ENCODE assay signal across 9 cellular contexts in the genomic region with DNA sequence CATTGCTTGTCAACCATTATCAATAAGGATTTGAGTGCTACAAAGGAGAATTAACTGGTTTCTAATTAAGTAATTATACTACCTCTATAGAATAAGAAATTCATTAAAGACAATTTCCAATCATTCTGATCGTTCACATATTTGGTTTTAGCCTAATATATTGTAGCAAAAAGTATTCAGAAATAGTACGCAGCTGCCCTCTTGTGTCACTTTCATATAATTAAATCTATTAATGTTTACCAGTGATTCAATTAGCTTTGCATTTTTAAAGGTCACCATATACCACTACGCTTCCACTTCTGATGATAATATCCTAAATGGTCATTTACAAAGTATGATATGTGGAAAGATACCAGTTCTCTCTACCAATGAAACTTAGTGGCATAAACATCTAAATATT.
DNase-seq lines count a peak whose midpoint lies in the region; ATAC-seq and TF ChIP-seq lines count a peak whose summit lies in the region.
"Had no signal": no experiment of that assay in that cellular context is flagged by ENCODE, and none has a peak within 500 bp of the region (broad histone marks: within the 10 kb centered on the region; RNA-seq: fewer than 3 reads in every experiment).

No MANE protein-coding gene starts in this region.

- H3K27me3 ChIP-seq in GM23338 (ENCODE audit: insufficient read depth): no peaks in the 10 kb centered on the region

- H3K4me3 ChIP-seq in GM23338: no peak overlapping the region
- H3K4me3 ChIP-seq in epithelial cell of esophagus (ENCODE audit: low read length): no peak overlapping the region

- H3K4me1 Mint-ChIP-seq in GM23338 (peaks cover 6% of the 10 kb centered on the region; the same call in 2 of the 3 replicates), osteocyte (ENCODE audit: unreplicated experiment) (peaks cover 13% of the 10 kb centered on the region)

- H3F3A ChIP-seq in GM23338 (replicated peaks; ENCODE audit: low read depth): no peaks in the 10 kb centered on the region

- H3K4me2 ChIP-seq in GM23338: no peak overlapping the region

- DNase-seq in GM23338 (ENCODE audit: low spot score) (peak; percentile 38), NCI-H748 (lab: John Stamatoyannopoulos, UW; ENCODE audit: unreplicated experiment) (peak; percentile 34), epithelial cell of esophagus (ENCODE audit: low read depth) (peak; percentile 18), osteocyte (ENCODE audit: extremely low spot score, unreplicated experiment) (no peak), NK-92 (lab: John Stamatoyannopoulos, UW; ENCODE audit: unreplicated experiment) (no peak), NCI-H2107 (lab: John Stamatoyannopoulos, UW) (no peak), NCI-H524 treated with DMSO at 0.1 percent for 48 hours (lab: John Stamatoyannopoulos, UW) (no peak)
- DNase-seq: stimulated activated CD4-positive, alpha-beta T cell treated with anti-CD3 and anti-CD28 coated beads, Interleukin-4, amount 100 ng/mL, for 1 hour had no signal

- H3K9me3 Mint-ChIP-seq in GM23338 (no peaks in the 10 kb centered on the region), osteocyte (ENCODE audit: unreplicated experiment) (no peaks in the 10 kb centered on the region)

- H3K4me1 ChIP-seq in GM23338 (ENCODE audit: insufficient read depth): no peaks in the 10 kb centered on the region

- no peak overlapping the region for H3K4me3 Mint-ChIP-seq in GM23338
- H3K4me3 Mint-ChIP-seq in osteocyte (ENCODE audit: unreplicated experiment): no peak overlapping the region

- no peaks in the 10 kb centered on the region for H3K36me3 Mint-ChIP-seq in GM23338 (ENCODE audit: low read depth)
- H3K36me3 Mint-ChIP-seq in osteocyte (ENCODE audit: unreplicated experiment): no peaks in the 10 kb centered on the region

- no peaks in the 10 kb centered on the region for H4K20me1 ChIP-seq in GM23338 (replicated peaks; ENCODE audit: insufficient read depth)

- H3K36me3 ChIP-seq in GM23338 (ENCODE audit: insufficient read depth): no peaks in the 10 kb centered on the region

- ATAC-seq in GM23338: no peak
- ATAC-seq in GM21528 (IDR thresholded peaks at IDR 0.05; ENCODE audit: low FRiP score, unreplicated experiment): no peak

- TF ChIP-seq CTCF in GM23338 (conservative IDR thresholded peaks at IDR 0.05; ENCODE audit: low read depth in 2 of 2) (peak in 1 of 2 experiments; percentile 68; a peak in 3 of 4 replicates), epithelial cell of esophagus (IDR thresholded peaks at IDR 0.05; ENCODE audit: insufficient read depth, low read depth, low read length, missing control alignments) (no peak), osteocyte (IDR thresholded peaks at IDR 0.05) (peak; percentile 65)

- H3K27me3 Mint-ChIP-seq in GM23338 (ENCODE audit: insufficient read depth, low read depth, poor library complexity) (peaks cover 1% of the 10 kb centered on the region), osteocyte (ENCODE audit: unreplicated experiment) (peaks cover 1% of the 10 kb centered on the region)

- no peak overlapping the region for H2AFZ ChIP-seq in GM23338

- no peaks in the 10 kb centered on the region for H3K79me2 ChIP-seq in GM23338 (replicated peaks; ENCODE audit: insufficient read depth)

- H3K27ac ChIP-seq in GM23338 (ENCODE audit: low read depth): no peak overlapping the region

- H3K27ac Mint-ChIP-seq in GM23338: no peak overlapping the region
- no peak overlapping the region for H3K27ac Mint-ChIP-seq in osteocyte (ENCODE audit: unreplicated experiment)

- H3K9me2 ChIP-seq in GM23338 (ENCODE audit: insufficient read depth): no peaks in the 10 kb centered on the region

TF ChIP-seq in GM23338, 12 proteins besides CTCF, POLR2A, EP300 and RAD21:
- TF ChIP-seq NANOG (IDR thresholded peaks at IDR 0.05; ENCODE audit: borderline replicate concordance) (no peak), POLR2AphosphoS5 (IDR thresholded peaks at IDR 0.05; ENCODE audit: low read depth) (no peak)
- TF ChIP-seq, protein P1, sequence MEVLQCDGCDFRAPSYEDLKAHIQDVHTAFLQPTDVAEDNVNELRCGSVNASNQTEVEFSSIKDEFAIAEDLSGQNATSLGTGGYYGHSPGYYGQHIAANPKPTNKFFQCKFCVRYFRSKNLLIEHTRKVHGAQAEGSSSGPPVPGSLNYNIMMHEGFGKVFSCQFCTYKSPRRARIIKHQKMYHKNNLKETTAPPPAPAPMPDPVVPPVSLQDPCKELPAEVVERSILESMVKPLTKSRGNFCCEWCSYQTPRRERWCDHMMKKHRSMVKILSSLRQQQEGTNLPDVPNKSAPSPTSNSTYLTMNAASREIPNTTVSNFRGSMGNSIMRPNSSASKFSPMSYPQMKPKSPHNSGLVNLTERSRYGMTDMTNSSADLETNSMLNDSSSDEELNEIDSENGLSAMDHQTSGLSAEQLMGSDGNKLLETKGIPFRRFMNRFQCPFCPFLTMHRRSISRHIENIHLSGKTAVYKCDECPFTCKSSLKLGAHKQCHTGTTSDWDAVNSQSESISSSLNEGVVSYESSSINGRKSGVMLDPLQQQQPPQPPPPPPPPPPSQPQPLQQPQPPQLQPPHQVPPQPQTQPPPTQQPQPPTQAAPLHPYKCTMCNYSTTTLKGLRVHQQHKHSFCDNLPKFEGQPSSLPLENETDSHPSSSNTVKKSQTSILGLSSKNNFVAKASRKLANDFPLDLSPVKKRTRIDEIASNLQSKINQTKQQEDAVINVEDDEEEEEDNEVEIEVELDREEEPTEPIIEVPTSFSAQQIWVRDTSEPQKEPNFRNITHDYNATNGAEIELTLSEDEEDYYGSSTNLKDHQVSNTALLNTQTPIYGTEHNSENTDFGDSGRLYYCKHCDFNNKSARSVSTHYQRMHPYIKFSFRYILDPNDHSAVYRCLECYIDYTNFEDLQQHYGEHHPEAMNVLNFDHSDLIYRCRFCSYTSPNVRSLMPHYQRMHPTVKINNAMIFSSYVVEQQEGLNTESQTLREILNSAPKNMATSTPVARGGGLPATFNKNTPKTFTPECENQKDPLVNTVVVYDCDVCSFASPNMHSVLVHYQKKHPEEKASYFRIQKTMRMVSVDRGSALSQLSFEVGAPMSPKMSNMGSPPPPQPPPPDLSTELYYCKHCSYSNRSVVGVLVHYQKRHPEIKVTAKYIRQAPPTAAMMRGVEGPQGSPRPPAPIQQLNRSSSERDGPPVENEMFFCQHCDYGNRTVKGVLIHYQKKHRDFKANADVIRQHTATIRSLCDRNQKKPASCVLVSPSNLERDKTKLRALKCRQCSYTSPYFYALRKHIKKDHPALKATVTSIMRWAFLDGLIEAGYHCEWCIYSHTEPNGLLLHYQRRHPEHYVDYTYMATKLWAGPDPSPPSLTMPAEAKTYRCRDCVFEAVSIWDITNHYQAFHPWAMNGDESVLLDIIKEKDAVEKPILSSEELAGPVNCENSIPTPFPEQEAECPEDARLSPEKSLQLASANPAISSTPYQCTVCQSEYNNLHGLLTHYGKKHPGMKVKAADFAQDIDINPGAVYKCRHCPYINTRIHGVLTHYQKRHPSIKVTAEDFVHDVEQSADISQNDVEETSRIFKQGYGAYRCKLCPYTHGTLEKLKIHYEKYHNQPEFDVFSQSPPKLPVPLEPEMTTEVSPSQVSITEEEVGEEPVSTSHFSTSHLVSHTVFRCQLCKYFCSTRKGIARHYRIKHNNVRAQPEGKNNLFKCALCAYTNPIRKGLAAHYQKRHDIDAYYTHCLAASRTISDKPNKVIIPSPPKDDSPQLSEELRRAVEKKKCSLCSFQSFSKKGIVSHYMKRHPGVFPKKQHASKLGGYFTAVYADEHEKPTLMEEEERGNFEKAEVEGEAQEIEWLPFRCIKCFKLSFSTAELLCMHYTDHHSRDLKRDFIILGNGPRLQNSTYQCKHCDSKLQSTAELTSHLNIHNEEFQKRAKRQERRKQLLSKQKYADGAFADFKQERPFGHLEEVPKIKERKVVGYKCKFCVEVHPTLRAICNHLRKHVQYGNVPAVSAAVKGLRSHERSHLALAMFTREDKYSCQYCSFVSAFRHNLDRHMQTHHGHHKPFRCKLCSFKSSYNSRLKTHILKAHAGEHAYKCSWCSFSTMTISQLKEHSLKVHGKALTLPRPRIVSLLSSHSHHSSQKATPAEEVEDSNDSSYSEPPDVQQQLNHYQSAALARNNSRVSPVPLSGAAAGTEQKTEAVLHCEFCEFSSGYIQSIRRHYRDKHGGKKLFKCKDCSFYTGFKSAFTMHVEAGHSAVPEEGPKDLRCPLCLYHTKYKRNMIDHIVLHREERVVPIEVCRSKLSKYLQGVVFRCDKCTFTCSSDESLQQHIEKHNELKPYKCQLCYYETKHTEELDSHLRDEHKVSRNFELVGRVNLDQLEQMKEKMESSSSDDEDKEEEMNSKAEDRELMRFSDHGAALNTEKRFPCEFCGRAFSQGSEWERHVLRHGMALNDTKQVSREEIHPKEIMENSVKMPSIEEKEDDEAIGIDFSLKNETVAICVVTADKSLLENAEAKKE (CRISPR knock-in tag; IDR thresholded peaks at IDR 0.05): no peak

Comparison
In these comparisons a context has a peak if more than half of its experiments do, and no peak if none do; other contexts are left out.
1. DNase-seq: peak in GM23338 (single experiment), NCI-H748 (single experiment) and epithelial cell of esophagus (single experiment); none in osteocyte (single experiment), NK-92 (single experiment), NCI-H2107 (single experiment) and NCI-H524 treated with DMSO at 0.1 percent for 48 hours (single experiment).